In genomic region chr1:202618387-202619022, GRCh38 we compare ENCODE assay signal across 9 cellular contexts.
DNase-seq lines count a peak whose midpoint lies in the region; ATAC-seq, FAIRE-seq and TF ChIP-seq lines count a peak whose summit lies in the region.
"Had no signal": no experiment of that assay in that cellular context is flagged by ENCODE, and none has a peak within 500 bp of the region (broad histone marks: within the 10 kb centered on the region; RNA-seq: fewer than 3 reads in every experiment).

No MANE protein-coding gene starts in this region.

- no TSS peak for BruUV-seq in Calu3 (replicated peaks; lab: Mats Ljungman, UMichigan)

- peaks cover 6% of the 10 kb centered on the region for H3K36me3 Mint-ChIP-seq in Calu3 (ENCODE audit: insufficient read depth, unreplicated experiment)

- in situ Hi-C loops in G401 (cut with HindIII; ENCODE audit: low sequenced_read_pairs), result no loop called here

- TF ChIP-seq CTCF in Calu3 (IDR thresholded peaks at IDR 0.05; ENCODE audit: unreplicated experiment), result no peak
- TF ChIP-seq CTCF in upper lobe of left lung (IDR thresholded peaks at IDR 0.05), result no peak

- ATAC-seq in GM21529 (IDR thresholded peaks at IDR 0.05; ENCODE audit: unreplicated experiment) (peak; percentile 50), upper lobe of left lung (ENCODE audit: low FRiP score in 2 of 2) (no peak), HG03159 (IDR thresholded peaks at IDR 0.05; ENCODE audit: unreplicated experiment) (no peak)

- peaks cover 47% of the 10 kb centered on the region for H3K4me1 Mint-ChIP-seq in Calu3 (ENCODE audit: low read depth, unreplicated experiment)

- no peak overlapping the region for H3K27ac Mint-ChIP-seq in Calu3 (ENCODE audit: unreplicated experiment)

- DNase-seq in Calu3, result peak; percentile 51
- DNase-seq in RCC 7860 (ENCODE audit: low spot score), result peak; percentile 46
- DNase-seq in kidney glomerular epithelial cell (lab: John Stamatoyannopoulos, UW), result peak; percentile 47
- DNase-seq in G401 (ENCODE audit: low spot score), result no peak
- no peak for DNase-seq in upper lobe of left lung
- DNase-seq in NCI-H774 (lab: John Stamatoyannopoulos, UW), result no peak

- H3K4me1 ChIP-seq in upper lobe of left lung, result peaks cover 20 to 24% (median 22%) of the 10 kb centered on the region in 4 donors

- intact Hi-C loops in Calu3 (cut with micrococcal nuclease; ENCODE audit: unreplicated experiment), result no loop called here

- no peak overlapping the region for H3K4me3 ChIP-seq in upper lobe of left lung
- H3K4me3 ChIP-seq: cardiac muscle cell had no signal

- H3K27me3 ChIP-seq in upper lobe of left lung, result no peaks in the 10 kb centered on the region
- H3K27me3 ChIP-seq: cardiac muscle cell had no signal

- H3K27ac ChIP-seq in upper lobe of left lung, result no peak overlapping the region
- H3K27ac ChIP-seq: cardiac muscle cell had no signal

- no peaks in the 10 kb centered on the region for H3K9me3 ChIP-seq in upper lobe of left lung

- H3K9me3 Mint-ChIP-seq in Calu3 (ENCODE audit: low read depth, unreplicated experiment), result no peaks in the 10 kb centered on the region

- peak; percentile 33 for FAIRE-seq in RCC 7860 (lab: Jason Lieb, UNC)

- H3K4me3 Mint-ChIP-seq in Calu3 (ENCODE audit: low read depth, unreplicated experiment), result no peak overlapping the region

- TF ChIP-seq EP300 in upper lobe of left lung (IDR thresholded peaks at IDR 0.05), result no peak

- 65 to 72% methylated on average over 8 of the region's 8 CpGs for WGBS in upper lobe of left lung, 2 donors

- H3K36me3 ChIP-seq in upper lobe of left lung, result no peaks in the 10 kb centered on the region
- H3K36me3 ChIP-seq: cardiac muscle cell had no signal

- CTCF ChIA-PET in Calu3 (lab: Charles Lee), result interaction anchor here (0.5 to 1.3 kb wide), 5 partner anchors 18 to 597 kb away, joined by 3 read pairs; no protein-coding TSS in a partner anchor

- TF ChIP-seq POLR2A in upper lobe of left lung (IDR thresholded peaks at IDR 0.05), result no peak

- H3K27me3 Mint-ChIP-seq in Calu3 (ENCODE audit: unreplicated experiment), result no peaks in the 10 kb centered on the region

Comparison
In these comparisons a context has a peak if more than half of its experiments do, and no peak if none do; other contexts are left out.
1. DNase-seq: peak in Calu3 (single experiment), RCC 7860 (single experiment) and kidney glomerular epithelial cell (single experiment); none in G401 (single experiment), upper lobe of left lung (0 of 2) and NCI-H774 (single experiment).